9 cellular contexts compared by ENCODE assay signal in the genomic region with DNA sequence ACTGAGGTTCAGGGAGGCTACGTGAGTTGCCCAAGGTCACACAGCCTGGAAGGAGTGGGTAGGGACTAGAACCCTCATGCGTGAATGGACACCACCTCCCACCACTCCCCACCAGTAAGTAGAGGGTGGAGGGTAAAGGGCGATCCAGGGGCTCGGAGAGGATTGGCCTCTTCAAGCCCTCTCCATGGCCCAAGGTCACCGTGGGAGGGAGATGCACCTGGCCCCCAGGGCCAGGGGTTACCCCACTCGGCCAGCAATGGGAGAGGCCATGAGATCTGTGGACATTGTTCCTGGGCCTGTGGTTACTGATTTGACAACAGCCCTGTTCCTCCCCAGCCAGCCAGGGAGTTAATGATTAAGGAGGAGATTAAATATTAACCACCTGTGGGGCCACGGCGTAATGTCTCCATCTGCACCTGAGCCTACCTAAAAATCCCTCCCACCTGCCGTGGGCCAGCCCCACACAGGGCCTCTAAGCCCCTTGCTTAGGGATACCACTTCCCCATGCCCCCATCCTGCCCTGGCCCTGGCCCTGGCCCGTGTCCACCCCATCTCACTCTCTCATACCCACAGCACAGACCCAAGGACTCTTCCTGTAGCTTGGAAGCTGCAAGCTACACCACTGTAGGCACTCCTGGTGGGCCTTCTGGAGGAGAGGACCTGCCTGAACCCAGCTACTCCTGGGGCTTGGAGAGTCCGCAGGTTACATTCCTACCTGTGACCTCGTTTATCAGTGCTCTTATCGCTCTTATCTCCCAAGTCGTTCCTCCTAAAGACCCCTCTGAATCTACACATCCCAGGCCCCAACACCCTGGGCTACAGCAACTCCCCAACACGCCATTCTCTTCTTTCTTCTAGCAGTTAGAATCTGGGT. TPM values are rescaled to one million over a fixed set of nuclear protein-coding genes. Genes with fewer than 3 reads are reported as not detected.
DNase-seq lines count a peak whose midpoint lies in the region; ATAC-seq and TF ChIP-seq lines count a peak whose summit lies in the region.
"Had no signal": no experiment of that assay in that cellular context is flagged by ENCODE, and none has a peak within 500 bp of the region (broad histone marks: within the 10 kb centered on the region; RNA-seq: fewer than 3 reads in every experiment).

No MANE protein-coding gene starts in this region.

- no peak overlapping the region for H3K27ac ChIP-seq in right atrium auricular region
- H3K27ac ChIP-seq: tibial artery had no signal

- H3K4me3 ChIP-seq in right atrium auricular region (no peak overlapping the region), MG63 (no peak overlapping the region)
- H3K4me3 ChIP-seq: tibial artery had no signal

- TF ChIP-seq CTCF in progenitor cell of endocrine pancreas (IDR thresholded peaks at IDR 0.05; ENCODE audit: unreplicated experiment) (no peak), right atrium auricular region (IDR thresholded peaks at IDR 0.05) (no peak)

- no peaks in the 10 kb centered on the region for H3K9me3 Mint-ChIP-seq in activated naive CD8-positive, alpha-beta T cell (ENCODE audit: low read depth)
- no peaks in the 10 kb centered on the region for H3K9me3 Mint-ChIP-seq in progenitor cell of endocrine pancreas (ENCODE audit: low read depth)

- peak; percentile 49 for TF ChIP-seq POLR2A in GM19193 (IDR thresholded peaks at IDR 0.05; ENCODE audit: extremely low read depth, insufficient read depth, insufficient read length)

- peak overlapping the region; percentile 95 for H3K27ac Mint-ChIP-seq in activated naive CD8-positive, alpha-beta T cell
- peak overlapping the region; percentile 93 for H3K27ac Mint-ChIP-seq in progenitor cell of endocrine pancreas

- peak; percentile 46 for ATAC-seq in HG02973 (IDR thresholded peaks at IDR 0.05; ENCODE audit: unreplicated experiment)
- no peak for ATAC-seq in GM21717 (IDR thresholded peaks at IDR 0.05; ENCODE audit: unreplicated experiment)
- no peak for ATAC-seq in HG03025 (IDR thresholded peaks at IDR 0.05; ENCODE audit: low FRiP score, unreplicated experiment)

- H3K27me3 Mint-ChIP-seq in activated naive CD8-positive, alpha-beta T cell: no peaks in the 10 kb centered on the region
- H3K27me3 Mint-ChIP-seq in progenitor cell of endocrine pancreas: no peaks in the 10 kb centered on the region

- H3K36me3 ChIP-seq in right atrium auricular region: no peaks in the 10 kb centered on the region
- no peaks in the 10 kb centered on the region for H3K36me3 ChIP-seq in MG63
- H3K36me3 ChIP-seq: tibial artery had no signal

- no peaks in the 10 kb centered on the region for H3K27me3 ChIP-seq in right atrium auricular region
- H3K27me3 ChIP-seq in MG63: no peaks in the 10 kb centered on the region
- H3K27me3 ChIP-seq: tibial artery had no signal

- peaks cover 59% of the 10 kb centered on the region for H3K4me1 Mint-ChIP-seq in activated naive CD8-positive, alpha-beta T cell (ENCODE audit: low read depth)
- H3K4me1 Mint-ChIP-seq in progenitor cell of endocrine pancreas (ENCODE audit: low read depth): peaks cover 39% of the 10 kb centered on the region

- no peaks in the 10 kb centered on the region for H3K4me1 ChIP-seq in right atrium auricular region
- H3K4me1 ChIP-seq: tibial artery had no signal

- H3K36me3 Mint-ChIP-seq in activated naive CD8-positive, alpha-beta T cell: no peaks in the 10 kb centered on the region
- no peaks in the 10 kb centered on the region for H3K36me3 Mint-ChIP-seq in progenitor cell of endocrine pancreas (ENCODE audit: insufficient read depth)

- H3K9me3 ChIP-seq in right atrium auricular region: no peaks in the 10 kb centered on the region
- H3K9me3 ChIP-seq in MG63: no peaks in the 10 kb centered on the region
- H3K9me3 ChIP-seq: tibial artery had no signal

- DNase-seq in progenitor cell of endocrine pancreas (ENCODE audit: low spot score, unreplicated experiment) (peak; percentile 59), right atrium auricular region (ENCODE audit: low spot score) (no peak), MG63 (no peak)
- DNase-seq: tibial artery had no signal

- H3K4me3 Mint-ChIP-seq in activated naive CD8-positive, alpha-beta T cell: peak overlapping the region; percentile 80
- peak overlapping the region; percentile 54 for H3K4me3 Mint-ChIP-seq in progenitor cell of endocrine pancreas (ENCODE audit: low read depth)

RNA-seq across cellular contexts. Expression of gene ZFP36L2, which starts 32.2 kb away (rescaled TPM):
- total RNA-seq in progenitor cell of endocrine pancreas: 213 and 222 TPM in 2 replicates
- 10 to 100 TPM; 43.2 to 47.3 TPM for total RNA-seq in right atrium auricular region
- total RNA-seq in MG63 (2014; rRNA removed; shearing (Covaris generic); ENCODE audit: low replicate concordance): 9.6 and 19.7 TPM in 2 replicates
